Comparison of ENCODE assay signal across 3 cellular contexts in genomic region chr19:7268737-7269098, GRCh38.
TF ChIP-seq lines count a peak whose summit lies in the region.

No MANE protein-coding gene starts in this region.

TF ChIP-seq in A549, 52 proteins besides CTCF, POLR2A, EP300 and RAD21:
- TF ChIP-seq HMGXB4 (CRISPR knock-in tag; IDR thresholded peaks at IDR 0.05; ENCODE audit: borderline replicate concordance) (no peak), E2F6 (IDR thresholded peaks at IDR 0.05; ENCODE audit: borderline replicate concordance, low read depth) (no peak), ZFP36 (IDR thresholded peaks at IDR 0.05; ENCODE audit: borderline replicate concordance, partially characterized antibody) (peak; percentile 85), ZSCAN20 (CRISPR knock-in tag; IDR thresholded peaks at IDR 0.05) (no peak), RARB (CRISPR knock-in tag; IDR thresholded peaks at IDR 0.05) (no peak), GATA3 (IDR thresholded peaks at IDR 0.05; ENCODE audit: borderline replicate concordance) (no peak), CBX8 (IDR thresholded peaks at IDR 0.05) (no peak)

TF ChIP-seq in GM12891, 5 proteins besides CTCF, POLR2A, EP300 and RAD21 (continued from another document):
- TF ChIP-seq POLR2AphosphoS5 (IDR thresholded peaks at IDR 0.05; ENCODE audit: low read depth, low read length) (no peak), POU2F2 (IDR thresholded peaks at IDR 0.05; ENCODE audit: low read depth, low read length) (no peak), TAF1 (IDR thresholded peaks at IDR 0.05; ENCODE audit: low read depth, low read length) (no peak)

TF ChIP-seq in K562, 482 proteins besides CTCF, POLR2A, EP300 and RAD21:
- TF ChIP-seq CREB3L1 (IDR thresholded peaks at IDR 0.05; ENCODE audit: borderline replicate concordance, low read depth) = no peak
- no peak for TF ChIP-seq ZNF561 (CRISPR knock-in tag; conservative IDR thresholded peaks at IDR 0.05)
- no peak for TF ChIP-seq CLOCK (CRISPR knock-in tag; IDR thresholded peaks at IDR 0.05; ENCODE audit: borderline replicate concordance)
- TF ChIP-seq ZFP36 (IDR thresholded peaks at IDR 0.05; ENCODE audit: low read depth, low read length, partially characterized antibody) = peak; percentile 96
- TF ChIP-seq ZNF146 (CRISPR knock-in tag; IDR thresholded peaks at IDR 0.05; ENCODE audit: unreplicated experiment) = no peak
- no peak for TF ChIP-seq ZBTB43 (CRISPR knock-in tag; IDR thresholded peaks at IDR 0.05)
- no peak for TF ChIP-seq NCOR1 (IDR thresholded peaks at IDR 0.05)
- peak; percentile 34 for TF ChIP-seq RBM25 (IDR thresholded peaks at IDR 0.05; ENCODE audit: low read depth, low read length, severe bottlenecking)
- TF ChIP-seq STAT5B (CRISPR knock-in tag; IDR thresholded peaks at IDR 0.05) = no peak
- no peak for TF ChIP-seq EP400 (IDR thresholded peaks at IDR 0.05)
- TF ChIP-seq YY1 (IDR thresholded peaks at IDR 0.05; ENCODE audit: borderline replicate concordance in 1 of 3, control insufficient read depth in 1 of 3, extremely low read depth in 1 of 3, insufficient read depth in 3 of 3, insufficient read length in 1 of 3, insufficient replicate concordance in 2 of 3, low read depth in 1 of 3, low read length in 2 of 3) = no peak
- no peak for TF ChIP-seq CGGBP1 (CRISPR knock-in tag; IDR thresholded peaks at IDR 0.05)
- TF ChIP-seq NFIC (IDR thresholded peaks at IDR 0.05) = no peak
- no peak for TF ChIP-seq ZHX1 (conservative IDR thresholded peaks at IDR 0.05; ENCODE audit: low read length)
- no peak for TF ChIP-seq PATZ1 (CRISPR knock-in tag; IDR thresholded peaks at IDR 0.05; ENCODE audit: borderline replicate concordance)
TF ChIP-seq in K562: peak in this region for 2.
